Comparison of ENCODE assay signal across 1 cellular context in genomic region chr22:22386602-22387385, GRCh38.
A peak's percentile ranks its signal among the peaks of the same experiment; 100 is the strongest.
TF ChIP-seq lines count a peak whose summit lies in the region.

No MANE protein-coding gene starts in this region.

TF ChIP-seq in HepG2, 621 proteins besides CTCF, POLR2A, EP300 and RAD21 (continued from another document and continues in another):
- TF ChIP-seq PAXIP1 (CRISPR knock-in tag; conservative IDR thresholded peaks at IDR 0.05) (peak; percentile 100), GFI1 (CRISPR knock-in tag; IDR thresholded peaks at IDR 0.05; ENCODE audit: borderline replicate concordance) (peak; percentile 45; the same call in 1 of the 2 replicates), ARID3A (IDR thresholded peaks at IDR 0.05; ENCODE audit: low read depth, low read length) (peak; percentile 90), ZNF713 (CRISPR knock-in tag; IDR thresholded peaks at IDR 0.05) (no peak), XBP1 (CRISPR knock-in tag; IDR thresholded peaks at IDR 0.05) (no peak), PTBP1 (IDR thresholded peaks at IDR 0.05; ENCODE audit: low read depth, low read length, poor library complexity, severe bottlenecking) (no peak), RFXANK (CRISPR knock-in tag; IDR thresholded peaks at IDR 0.05) (no peak), POGZ (CRISPR knock-in tag; IDR thresholded peaks at IDR 0.05) (peak; percentile 67), MYPOP (CRISPR knock-in tag; IDR thresholded peaks at IDR 0.05) (peak; percentile 40; the same call in 1 of the 2 replicates), CREB3 (CRISPR knock-in tag; IDR thresholded peaks at IDR 0.05) (no peak), ZNF3 (CRISPR knock-in tag; IDR thresholded peaks at IDR 0.05) (peak; percentile 37; the same call in 1 of the 2 replicates), ATF7 (IDR thresholded peaks at IDR 0.05) (peak; percentile 58; the same call in 1 of the 2 replicates), ATF7 (CRISPR knock-in tag; IDR thresholded peaks at IDR 0.05) (peak; percentile 63; the same call in 1 of the 2 replicates), ZNF121 (CRISPR knock-in tag; IDR thresholded peaks at IDR 0.05) (no peak), NFIC (IDR thresholded peaks at IDR 0.05; ENCODE audit: low read length) (peak; percentile 57; the same call in 1 of the 2 replicates), NR2F1 (CRISPR knock-in tag; IDR thresholded peaks at IDR 0.05) (peak; percentile 68 to 87; a peak in 3 of 4 replicates), PATZ1 (CRISPR knock-in tag; IDR thresholded peaks at IDR 0.05) (peak; percentile 43; the same call in 1 of the 2 replicates), ZNF770 (CRISPR knock-in tag; IDR thresholded peaks at IDR 0.05) (no peak), PBX3 (CRISPR knock-in tag; IDR thresholded peaks at IDR 0.05; ENCODE audit: borderline replicate concordance) (no peak), THRA (CRISPR knock-in tag; IDR thresholded peaks at IDR 0.05; ENCODE audit: borderline replicate concordance) (peak; percentile 100), ZNF614 (CRISPR knock-in tag; IDR thresholded peaks at IDR 0.05; ENCODE audit: borderline replicate concordance) (peak; percentile 53; the same call in 1 of the 2 replicates), TFE3 (CRISPR knock-in tag; IDR thresholded peaks at IDR 0.05) (0 out of 2 replicates have a peak, but pooled peaks have one; percentile 32), ZNF124 (CRISPR knock-in tag; IDR thresholded peaks at IDR 0.05) (peak; percentile 44; the same call in 1 of the 2 replicates), LCORL (IDR thresholded peaks at IDR 0.05) (no peak), LCORL (CRISPR knock-in tag; IDR thresholded peaks at IDR 0.05) (no peak), SP5 (CRISPR knock-in tag; IDR thresholded peaks at IDR 0.05; ENCODE audit: borderline replicate concordance, low read depth) (peak; percentile 90), MLX (CRISPR knock-in tag; IDR thresholded peaks at IDR 0.05) (no peak), HMG20A (CRISPR knock-in tag; IDR thresholded peaks at IDR 0.05; ENCODE audit: borderline replicate concordance) (peak; percentile 86), FOXK1 (CRISPR knock-in tag; IDR thresholded peaks at IDR 0.05; ENCODE audit: borderline replicate concordance, low read depth) (peak; percentile 95), BCL6 (CRISPR knock-in tag; IDR thresholded peaks at IDR 0.05) (peak; percentile 95), FOXJ3 (CRISPR knock-in tag; IDR thresholded peaks at IDR 0.05; ENCODE audit: borderline replicate concordance) (peak; percentile 88), SP2 (CRISPR knock-in tag; IDR thresholded peaks at IDR 0.05) (no peak), DPF2 (CRISPR knock-in tag; IDR thresholded peaks at IDR 0.05; ENCODE audit: borderline replicate concordance, low read depth) (peak; percentile 62; the same call in 1 of the 2 replicates), NCOA2 (CRISPR knock-in tag; IDR thresholded peaks at IDR 0.05) (peak; percentile 94), SRF (IDR thresholded peaks at IDR 0.05; ENCODE audit: low read depth, low read length) (no peak), IKZF1 (IDR thresholded peaks at IDR 0.05) (no peak), ZNF652 (CRISPR knock-in tag; IDR thresholded peaks at IDR 0.05; ENCODE audit: borderline replicate concordance, low read depth) (peak; percentile 12; the same call in 1 of the 2 replicates), RFXAP (CRISPR knock-in tag; IDR thresholded peaks at IDR 0.05; ENCODE audit: borderline replicate concordance) (peak; percentile 72; the same call in 1 of the 2 replicates), THAP11 (CRISPR knock-in tag; IDR thresholded peaks at IDR 0.05) (peak; percentile 41; the same call in 1 of the 2 replicates), FOXC1 (CRISPR knock-in tag; IDR thresholded peaks at IDR 0.05; ENCODE audit: borderline replicate concordance) (no peak), NR1H2 (CRISPR knock-in tag; IDR thresholded peaks at IDR 0.05; ENCODE audit: borderline replicate concordance, low read depth) (peak; percentile 96), ZNF317 (CRISPR knock-in tag; IDR thresholded peaks at IDR 0.05) (0 out of 2 replicates have a peak, but pooled peaks have one; percentile 46), SOX5 (CRISPR knock-in tag; IDR thresholded peaks at IDR 0.05; ENCODE audit: borderline replicate concordance) (peak; percentile 91), SRY (CRISPR knock-in tag; IDR thresholded peaks at IDR 0.05) (no peak), ZNF143 (CRISPR knock-in tag; IDR thresholded peaks at IDR 0.05) (no peak), E2F1 (CRISPR knock-in tag; IDR thresholded peaks at IDR 0.05) (no peak), ZBTB7A (CRISPR knock-in tag; IDR thresholded peaks at IDR 0.05) (peak; percentile 58; the same call in 1 of the 2 replicates)
